Comparison of ENCODE assay signal across 12 cellular contexts in the genomic region with DNA sequence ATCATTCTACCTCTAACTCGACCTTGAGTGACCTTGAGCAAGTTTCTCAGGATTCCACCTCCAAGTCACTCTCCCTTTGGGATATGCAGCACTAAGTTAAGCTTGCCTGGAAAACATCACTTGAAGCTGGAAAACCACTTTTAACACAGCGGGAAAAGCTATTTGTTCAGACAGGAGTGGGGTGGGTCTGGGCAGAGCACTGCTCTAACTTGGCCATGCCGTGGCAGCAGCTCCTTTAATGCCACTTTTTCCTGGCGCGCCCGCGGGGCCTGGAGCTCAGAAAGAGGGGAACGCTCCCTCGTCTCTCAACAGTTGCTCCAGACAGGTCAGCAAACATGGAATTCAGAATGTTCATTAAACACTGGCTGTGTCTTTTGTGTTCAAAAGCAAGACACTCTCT. TPM values are rescaled to one million over a fixed set of nuclear protein-coding genes. Genes with fewer than 3 reads are reported as not detected.
DNase-seq lines count a peak whose midpoint lies in the region; ATAC-seq and TF ChIP-seq lines count a peak whose summit lies in the region.
"Had no signal": no experiment of that assay in that cellular context is flagged by ENCODE, and none has a peak within 500 bp of the region (broad histone marks: within the 10 kb centered on the region; RNA-seq: fewer than 3 reads in every experiment).

No MANE protein-coding gene starts in this region.

- no peak for TF ChIP-seq CTCF in PC-9 (conservative IDR thresholded peaks at IDR 0.05)
- TF ChIP-seq CTCF in osteoblast (IDR thresholded peaks at IDR 0.05; ENCODE audit: extremely low read depth, low read depth, low read length), result no peak
- TF ChIP-seq CTCF in transverse colon (IDR thresholded peaks at IDR 0.05), result no peak
- no peak for TF ChIP-seq CTCF in PC-3 (conservative IDR thresholded peaks at IDR 0.05; ENCODE audit: low read depth, low read length)
- no peak for TF ChIP-seq CTCF in thyroid gland (IDR thresholded peaks at IDR 0.05)

- intact Hi-C loops in PC-9 (cut with micrococcal nuclease; ENCODE audit: unreplicated experiment), result no loop called here
- intact Hi-C loops in transverse colon (cut with DNase I; ENCODE audit: low total_unique reads), result no loop called here
- intact Hi-C loops in PC-3 (cut with micrococcal nuclease), result no loop called here
- intact Hi-C loops in thyroid gland (cut with DNase I), result no loop called here

- in situ Hi-C loops in transverse colon (cut with MboI; ENCODE audit: low pct_ligation_motif_present in 1 of 4, low pct_unique_long_range_greater_than_20kb in 1 of 4, low sequenced_read_pairs in 3 of 4), result loop anchor here in 1 of 4 donors (25.0 kb wide), 1 partner anchor 92 kb away; no protein-coding TSS in a partner anchor

- WGBS in transverse colon (ENCODE audit: low coverage in 1 of 2), 2 donors, result 80% methylated on average over 9 of the region's 9 CpGs; no CpG with 5 or more reads in 1 of the 2 donors
- WGBS in thyroid gland, 2 donors, result 80 to 86% methylated on average over 9 of the region's 9 CpGs

- H2AFZ ChIP-seq in PC-9, result no peak overlapping the region
- H2AFZ ChIP-seq in osteoblast (ENCODE audit: low read length), result no peak overlapping the region
- no peak overlapping the region for H2AFZ ChIP-seq in PC-3 (ENCODE audit: low read length)
- H2AFZ ChIP-seq: neural progenitor cell had no signal

- H3K27me3 ChIP-seq in PC-9 (ENCODE audit: insufficient read depth, low read depth) (no peaks in the 10 kb centered on the region), osteoblast (ENCODE audit: insufficient read depth, low read length) (no peaks in the 10 kb centered on the region), transverse colon (no peaks in the 10 kb centered on the region), PC-3 (ENCODE audit: low read length) (no peaks in the 10 kb centered on the region), thyroid gland (no peaks in the 10 kb centered on the region)
- H3K27me3 ChIP-seq: neural progenitor cell had no signal

- H3K4me2 ChIP-seq in PC-9 (peak overlapping the region; percentile 56), osteoblast (ENCODE audit: insufficient read depth, low read length) (no peak overlapping the region), PC-3 (ENCODE audit: low read length) (no peak overlapping the region)
- H3K4me2 ChIP-seq: neural progenitor cell had no signal

- POLR2A ChIA-PET in PC-9 (lab: Charles Lee; ENCODE audit: unreplicated experiment), result interaction anchor here (0.6 to 1.2 kb wide), 13 partner anchors 9 to 265 kb away, joined by 3 to 10 read pairs (median 4); partner anchors contain the start of gene EGFR
- POLR2A ChIA-PET in PC-3 (lab: Charles Lee; ENCODE audit: unreplicated experiment), result no interaction called here

- peak; percentile 54 for ATAC-seq in esophagus mucosa
- no peak for ATAC-seq in GM21447 (IDR thresholded peaks at IDR 0.05; ENCODE audit: unreplicated experiment)
- no peak for ATAC-seq in PC-3
- ATAC-seq: left lobe of liver; stimulated activated naive CD8-positive, alpha-beta T cell treated with anti-CD3 and anti-CD28 coated beads, Interleukin-15, amount 100 ng/mL, for 72 hours had no signal

- H3K4me1 ChIP-seq in PC-9 (replicated peaks; ENCODE audit: insufficient read depth) (peaks cover 69% of the 10 kb centered on the region), osteoblast (ENCODE audit: insufficient read depth, low read length) (peaks cover 69% of the 10 kb centered on the region), transverse colon (peaks cover 0 to 10% (median under 1%) of the 10 kb centered on the region in 4 donors), PC-3 (ENCODE audit: insufficient read depth, low read length) (peaks cover 55% of the 10 kb centered on the region), thyroid gland (no peaks in the 10 kb centered on the region)
- H3K4me1 ChIP-seq: neural progenitor cell had no signal

- no peak overlapping the region for H3K4me3 ChIP-seq in PC-9
- H3K4me3 ChIP-seq in osteoblast (ENCODE audit: insufficient read depth, low read length), result no peak overlapping the region
- H3K4me3 ChIP-seq in transverse colon, result no peak overlapping the region
- H3K4me3 ChIP-seq in PC-3 (ENCODE audit: low read length), result no peak overlapping the region
- H3K4me3 ChIP-seq in thyroid gland (replicated peaks in 1 of 3), result no peak overlapping the region
- H3K4me3 ChIP-seq: neural progenitor cell had no signal

- no peaks in the 10 kb centered on the region for H3K9me2 ChIP-seq in PC-9 (ENCODE audit: insufficient read depth)
- H3K9me2 ChIP-seq in PC-3 (replicated peaks; ENCODE audit: low read length), result no peaks in the 10 kb centered on the region

- BruUV-seq in PC-9 (replicated peaks; lab: Mats Ljungman, UMichigan) (TSS peak; percentile 29), PC-3 (replicated peaks; lab: Mats Ljungman, UMichigan) (no TSS peak)

- TF ChIP-seq EP300 in transverse colon (IDR thresholded peaks at IDR 0.05; ENCODE audit: low read depth), result no peak

- CTCF ChIA-PET in PC-9 (lab: Charles Lee), result interaction anchor here (0.6 to 1.3 kb wide), 3 partner anchors 11 to 200 kb away, joined by 3 to 4 read pairs (median 4); no protein-coding TSS in a partner anchor
- CTCF ChIA-PET in PC-3 (lab: Charles Lee), result no interaction called here

- H3K9me3 ChIP-seq in PC-9 (ENCODE audit: insufficient read depth, low read depth) (no peaks in the 10 kb centered on the region), osteoblast (ENCODE audit: low read depth, low read length) (no peaks in the 10 kb centered on the region), transverse colon (no peaks in the 10 kb centered on the region), PC-3 (ENCODE audit: low read length) (no peaks in the 10 kb centered on the region), thyroid gland (no peaks in the 10 kb centered on the region)

- DNase-seq in PC-9, result no peak
- no peak for DNase-seq in osteoblast (ENCODE audit: insufficient read length, low spot score, missing footprints)
- no peak for DNase-seq in transverse colon
- no peak for DNase-seq in iPS-NIHi7 (ENCODE audit: extremely low spot score)
- no peak for DNase-seq in PC-3
- no peak for DNase-seq in thyroid gland
- DNase-seq: NCI-H2029; stimulated activated naive CD8-positive, alpha-beta T cell treated with anti-CD3 and anti-CD28 coated beads, Interleukin-15, amount 100 ng/mL, for 72 hours had no signal

- H3F3A ChIP-seq in PC-9 (ENCODE audit: insufficient read depth, low read depth) (peaks cover 82% of the 10 kb centered on the region), PC-3 (ENCODE audit: low read length, unreplicated experiment) (no peaks in the 10 kb centered on the region)

- H3K9ac ChIP-seq in PC-3 (ENCODE audit: low read length), result no peak overlapping the region
- H3K9ac ChIP-seq: neural progenitor cell had no signal

- peaks cover 54% of the 10 kb centered on the region for H3K36me3 ChIP-seq in PC-9 (ENCODE audit: low read depth)
- peaks cover 5% of the 10 kb centered on the region for H3K36me3 ChIP-seq in osteoblast (ENCODE audit: insufficient read depth, low read length)
- no peaks in the 10 kb centered on the region for H3K36me3 ChIP-seq in transverse colon
- no peaks in the 10 kb centered on the region for H3K36me3 ChIP-seq in PC-3 (ENCODE audit: low read depth, low read length)
- H3K36me3 ChIP-seq in thyroid gland, result no peaks in the 10 kb centered on the region
- H3K36me3 ChIP-seq: neural progenitor cell had no signal

- peaks cover 99% of the 10 kb centered on the region for H3K79me2 ChIP-seq in PC-9 (ENCODE audit: low read depth)
- H3K79me2 ChIP-seq in osteoblast (ENCODE audit: insufficient read depth, low read length), result peaks cover 90% of the 10 kb centered on the region
- H3K79me2 ChIP-seq in PC-3 (ENCODE audit: low read length), result peaks cover 100% of the 10 kb centered on the region

- H3K27ac ChIP-seq in PC-9 (peak overlapping the region; percentile 82), osteoblast (ENCODE audit: low read depth, low read length) (peak overlapping the region; percentile 91), transverse colon (peak overlapping the region; percentile 33 to 69 (median 51)), PC-3 (ENCODE audit: low read length) (no peak overlapping the region), thyroid gland (no peak overlapping the region)
- H3K27ac ChIP-seq: neural progenitor cell had no signal

- H4K20me1 ChIP-seq in PC-9 (ENCODE audit: insufficient read depth) (no peaks in the 10 kb centered on the region), osteoblast (ENCODE audit: insufficient read depth, low read length) (peaks cover 2% of the 10 kb centered on the region), PC-3 (ENCODE audit: low read length) (no peaks in the 10 kb centered on the region)

- TF ChIP-seq POLR2A in transverse colon (IDR thresholded peaks at IDR 0.05) (no peak), thyroid gland (IDR thresholded peaks at IDR 0.05) (no peak)

RNA-seq across cellular contexts. Expression of gene EGFR, which starts 35.4 kb away (rescaled TPM):
- total RNA-seq in PC-9 (2021) (324 and 342 TPM in 2 replicates), esophagus mucosa (101 TPM), osteoblast (104 and 110 TPM in 2 replicates), transverse colon (10 to 100 TPM; 40.0 to 85.7 (median 72.9) TPM), PC-3 (2014; rRNA removed) (50.0 and 64.6 TPM in 2 replicates), thyroid gland (10 to 100 TPM; 57.5 to 96.2 (median 84.7) TPM)

Comparison
In these comparisons a context has a peak if more than half of its experiments do, and no peak if none do; other contexts are left out.
1. H3K27ac ChIP-seq: peak in PC-9 (single experiment), osteoblast (single experiment) and transverse colon (4 of 4); none in PC-3 (single experiment) and thyroid gland (0 of 3).